In the genomic region with DNA sequence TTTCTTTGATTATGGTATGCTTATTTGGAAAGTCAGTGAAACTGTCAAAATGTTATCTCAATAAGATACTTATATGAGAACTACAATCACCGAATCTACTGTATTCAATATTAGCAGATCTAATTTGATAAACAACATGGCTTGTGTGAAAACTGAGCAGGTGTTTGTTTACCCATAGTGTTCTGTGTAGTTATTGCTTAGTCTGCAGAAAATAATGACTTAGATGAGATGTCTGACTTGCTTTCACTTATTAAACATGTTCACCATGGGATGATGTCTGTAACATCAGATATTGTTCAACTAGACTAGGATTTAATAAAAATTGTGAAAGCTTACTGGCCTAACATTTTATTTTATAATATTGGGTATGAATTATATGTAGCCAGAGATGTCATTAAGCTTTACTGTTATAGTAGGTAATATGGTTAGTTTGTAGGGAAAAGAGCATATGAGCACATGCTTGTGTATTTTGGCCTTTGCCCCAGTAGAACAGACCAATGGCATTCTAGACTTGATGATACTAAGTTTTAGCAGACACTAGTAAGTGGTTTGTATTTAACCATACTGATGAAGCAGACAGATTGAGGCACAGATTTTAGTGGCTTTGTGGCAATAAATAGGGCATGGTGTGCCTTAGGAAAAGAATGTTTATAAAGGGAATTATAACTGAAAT, we compare ENCODE assay signal across 17 cellular contexts. TPM values are rescaled to one million over a fixed set of nuclear protein-coding genes. Genes with fewer than 3 reads are reported as not detected.
DNase-seq lines count a peak whose midpoint lies in the region; ATAC-seq, FAIRE-seq and TF ChIP-seq lines count a peak whose summit lies in the region.
"Had no signal": no experiment of that assay in that cellular context is flagged by ENCODE, and none has a peak within 500 bp of the region (broad histone marks: within the 10 kb centered on the region; RNA-seq: fewer than 3 reads in every experiment).

No MANE protein-coding gene starts in this region.

- H3K9me3 ChIP-seq in kidney (ENCODE audit: control insufficient read depth in 1 of 2, low read length in 2 of 2), result no peaks in the 10 kb centered on the region
- no peaks in the 10 kb centered on the region for H3K9me3 ChIP-seq in OCI-LY7 (ENCODE audit: low read length)

- POLR2A ChIA-PET in OCI-LY7 (lab: Charles Lee), result interaction anchor here (0.6 kb wide), 1 partner anchor 21 kb away, joined by 3 read pairs; no protein-coding TSS in a partner anchor

- H3K4me3 Mint-ChIP-seq in stimulated activated naive CD8-positive, alpha-beta T cell treated with anti-CD3 and anti-CD28 coated beads, Interleukin-15, Interleukin-2, amounts not matched to agents 100 ng/mL and 50 ng/mL, for 24 hours, result no peak overlapping the region
- H3K4me3 Mint-ChIP-seq in stimulated activated naive CD8-positive, alpha-beta T cell treated with anti-CD3 and anti-CD28 coated beads, Interleukin-15, amount 100 ng/mL, for 72 hours, result no peak overlapping the region
- no peak overlapping the region for H3K4me3 Mint-ChIP-seq in activated naive CD8-positive, alpha-beta T cell
- H3K4me3 Mint-ChIP-seq: WTC11 had no signal

- no peaks in the 10 kb centered on the region for H3K9me2 ChIP-seq in OCI-LY7 (ENCODE audit: insufficient read depth, low read length)

- H3K36me3 ChIP-seq in kidney (ENCODE audit: control insufficient read depth in 1 of 2, insufficient read depth in 2 of 2, low read length in 2 of 2) (peaks cover 14 to 36% of the 10 kb centered on the region in 2 donors), OCI-LY7 (ENCODE audit: insufficient read depth, low read length) (peaks cover 37% of the 10 kb centered on the region; the same call in 1 of the 2 replicates)

- peak; percentile 19 for FAIRE-seq in kidney (lab: Jason Lieb, UNC)

- no peaks in the 10 kb centered on the region for H4K20me1 ChIP-seq in OCI-LY7 (ENCODE audit: insufficient read depth, low read length)

- TF ChIP-seq CTCF in kidney (IDR thresholded peaks at IDR 0.05; ENCODE audit: borderline replicate concordance, extremely low read depth, insufficient read depth) (no peak), OCI-LY7 (conservative IDR thresholded peaks at IDR 0.05; ENCODE audit: low read length) (no peak)

- no peak overlapping the region for H2AFZ ChIP-seq in OCI-LY7 (ENCODE audit: low read length)

- H3K9me3 Mint-ChIP-seq in stimulated activated naive CD8-positive, alpha-beta T cell treated with anti-CD3 and anti-CD28 coated beads, Interleukin-15, Interleukin-2, amounts not matched to agents 100 ng/mL and 50 ng/mL, for 24 hours, result no peaks in the 10 kb centered on the region
- H3K9me3 Mint-ChIP-seq in stimulated activated naive CD8-positive, alpha-beta T cell treated with anti-CD3 and anti-CD28 coated beads, Interleukin-15, amount 100 ng/mL, for 72 hours, result no peaks in the 10 kb centered on the region
- H3K9me3 Mint-ChIP-seq in activated naive CD8-positive, alpha-beta T cell (ENCODE audit: low read depth), result no peaks in the 10 kb centered on the region
- H3K9me3 Mint-ChIP-seq: WTC11 had no signal

- ATAC-seq in stimulated activated naive CD8-positive, alpha-beta T cell treated with anti-CD3 and anti-CD28 coated beads, Interleukin-15, amount 100 ng/mL, for 72 hours, result no peak
- ATAC-seq in GM19463 (IDR thresholded peaks at IDR 0.05; ENCODE audit: unreplicated experiment) (no peak), HG03469 (IDR thresholded peaks at IDR 0.05; ENCODE audit: unreplicated experiment) (no peak)
- ATAC-seq: WTC11 had no signal

- peak overlapping the region; percentile 6 for H3K27ac Mint-ChIP-seq in stimulated activated naive CD8-positive, alpha-beta T cell treated with anti-CD3 and anti-CD28 coated beads, Interleukin-15, Interleukin-2, amounts not matched to agents 100 ng/mL and 50 ng/mL, for 24 hours
- H3K27ac Mint-ChIP-seq in stimulated activated naive CD8-positive, alpha-beta T cell treated with anti-CD3 and anti-CD28 coated beads, Interleukin-15, amount 100 ng/mL, for 72 hours, result peak overlapping the region in 1 of 2 donors; percentile 47
- H3K27ac Mint-ChIP-seq in activated naive CD8-positive, alpha-beta T cell, result peak overlapping the region; percentile 54
- H3K27ac Mint-ChIP-seq: WTC11 had no signal

- H3K4me1 ChIP-seq in kidney (ENCODE audit: control insufficient read depth in 1 of 2, insufficient read depth in 1 of 2, low read depth in 1 of 2, low read length in 2 of 2), result peaks cover 0 to 7% of the 10 kb centered on the region in 2 donors
- no peaks in the 10 kb centered on the region for H3K4me1 ChIP-seq in OCI-LY7 (ENCODE audit: insufficient read depth, low read length, poor library complexity, severe bottlenecking)

- H3K4me2 ChIP-seq in OCI-LY7 (ENCODE audit: low read length), result no peak overlapping the region

- H3K4me3 ChIP-seq in kidney (ENCODE audit: low read length in 2 of 2) (no peak overlapping the region), OCI-LY7 (ENCODE audit: low read depth, low read length, poor library complexity, severe bottlenecking) (no peak overlapping the region)

- H3K27ac ChIP-seq in kidney (ENCODE audit: low read depth in 2 of 2, low read length in 2 of 2), result no peak overlapping the region
- H3K27ac ChIP-seq in OCI-LY7 (ENCODE audit: low read depth, low read length, poor library complexity, severe bottlenecking), result no peak overlapping the region

- CTCF ChIA-PET in OCI-LY7 (lab: Charles Lee; ENCODE audit: unreplicated experiment), result no interaction called here

- H3K27me3 Mint-ChIP-seq in stimulated activated naive CD8-positive, alpha-beta T cell treated with anti-CD3 and anti-CD28 coated beads, Interleukin-15, Interleukin-2, amounts not matched to agents 100 ng/mL and 50 ng/mL, for 24 hours, result no peaks in the 10 kb centered on the region
- no peaks in the 10 kb centered on the region for H3K27me3 Mint-ChIP-seq in stimulated activated naive CD8-positive, alpha-beta T cell treated with anti-CD3 and anti-CD28 coated beads, Interleukin-15, amount 100 ng/mL, for 72 hours
- no peaks in the 10 kb centered on the region for H3K27me3 Mint-ChIP-seq in activated naive CD8-positive, alpha-beta T cell

- no TSS peak for BruUV-seq in OCI-LY7 (replicated peaks; lab: Mats Ljungman, UMichigan)

- H3K36me3 Mint-ChIP-seq in stimulated activated naive CD8-positive, alpha-beta T cell treated with anti-CD3 and anti-CD28 coated beads, Interleukin-15, Interleukin-2, amounts not matched to agents 100 ng/mL and 50 ng/mL, for 24 hours (ENCODE audit: low read depth), result peaks cover 84% of the 10 kb centered on the region
- H3K36me3 Mint-ChIP-seq in activated naive CD8-positive, alpha-beta T cell, result peaks cover 4% of the 10 kb centered on the region

- intact Hi-C loops in kidney (cut with DNase I), result no loop called here
- intact Hi-C loops in OCI-LY7 (cut with micrococcal nuclease; ENCODE audit: unreplicated experiment), result no loop called here

- peaks cover 20% of the 10 kb centered on the region for H3K4me1 Mint-ChIP-seq in stimulated activated naive CD8-positive, alpha-beta T cell treated with anti-CD3 and anti-CD28 coated beads, Interleukin-15, Interleukin-2, amounts not matched to agents 100 ng/mL and 50 ng/mL, for 24 hours (ENCODE audit: low read depth)
- H3K4me1 Mint-ChIP-seq in stimulated activated naive CD8-positive, alpha-beta T cell treated with anti-CD3 and anti-CD28 coated beads, Interleukin-15, amount 100 ng/mL, for 72 hours, result peaks cover 28% of the 10 kb centered on the region
- H3K4me1 Mint-ChIP-seq in activated naive CD8-positive, alpha-beta T cell (ENCODE audit: low read depth), result peaks cover 47% of the 10 kb centered on the region
- H3K4me1 Mint-ChIP-seq: WTC11 had no signal

- no peaks in the 10 kb centered on the region for H3K79me2 ChIP-seq in OCI-LY7 (ENCODE audit: insufficient read depth, low read depth, low read length)

- DNase-seq in stimulated activated naive CD8-positive, alpha-beta T cell treated with anti-CD3 and anti-CD28 coated beads, Interleukin-15, amount 100 ng/mL, for 72 hours, result no peak
- DNase-seq in kidney, result no peak
- no peak for DNase-seq in OCI-LY7 (ENCODE audit: low spot score)
- DNase-seq in activated gamma-delta T cell treated with Interleukin-2 at 50 U/mL for 16 hours, result no peak
- DNase-seq: activated CD8-positive, alpha-beta memory T cell treated with anti-CD3 and anti-CD28 coated beads, Interleukin-2, amount 50 U/mL, for 4 hours; Calu3; GDM1; HCEC 1CT; mesenchymal stem cell; MM.1S; NCI-H187 treated with DMSO at 0.1 percent for 48 hours; NCI-H446 had no signal

- H3K9ac ChIP-seq in kidney (ENCODE audit: low read length in 2 of 2), result no peak overlapping the region

RNA-seq across cellular contexts. Expression of a gene that starts 16.4 kb away (rescaled TPM):
- total RNA-seq in kidney, result 167 TPM
- polyA plus RNA-seq in kidney (ENCODE audit: insufficient read depth, low read depth, low replicate concordance), result 292 TPM
- 40.3 and 56.9 TPM in 2 replicates for total RNA-seq in OCI-LY7 (2014; rRNA removed; shearing (Covaris generic))
- 69.2 and 82.2 TPM in 2 replicates for total RNA-seq in OCI-LY7 (2022)
